Comparison of ENCODE assay signal across 9 cellular contexts in the genomic region with DNA sequence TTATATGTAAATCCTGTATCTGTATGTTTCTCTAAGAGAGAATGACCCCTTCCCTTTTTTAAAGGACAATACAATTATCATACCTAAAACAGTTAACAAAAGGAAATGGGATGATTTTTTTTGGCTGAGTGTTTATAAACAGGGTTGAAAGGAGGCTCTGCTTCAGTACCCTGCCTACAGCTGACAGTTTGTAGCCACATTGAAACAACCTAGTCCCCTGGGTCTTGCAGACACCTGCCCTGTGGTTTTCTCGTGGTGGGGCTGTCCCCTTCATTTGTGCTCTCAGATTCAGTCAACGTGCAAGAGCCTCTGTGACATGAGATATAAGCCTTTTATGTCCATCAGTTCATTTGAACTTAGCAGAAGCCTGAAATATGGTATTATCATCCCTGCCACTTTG. TPM values are rescaled to one million over a fixed set of nuclear protein-coding genes. Genes with fewer than 3 reads are reported as not detected.
DNase-seq lines count a peak whose midpoint lies in the region; ATAC-seq and TF ChIP-seq lines count a peak whose summit lies in the region.
"Had no signal": no experiment of that assay in that cellular context is flagged by ENCODE, and none has a peak within 500 bp of the region (broad histone marks: within the 10 kb centered on the region; RNA-seq: fewer than 3 reads in every experiment).

No MANE protein-coding gene starts in this region.

- H3K9me3 Mint-ChIP-seq in activated CD8-positive, alpha-beta memory T cell treated with anti-CD3 and anti-CD28 coated beads, Interleukin-2, amount 10 ng/mL, durations not matched to agents 7 days and 5 days (ENCODE audit: low read depth), result no peaks in the 10 kb centered on the region
- no peaks in the 10 kb centered on the region for H3K9me3 Mint-ChIP-seq in neural crest cell

- H3K9me3 ChIP-seq in MG63 (no peaks in the 10 kb centered on the region), colonic mucosa (no peaks in the 10 kb centered on the region)

- TF ChIP-seq CTCF in neural crest cell (conservative IDR thresholded peaks at IDR 0.05) (no peak), colonic mucosa (IDR thresholded peaks at IDR 0.05) (no peak)

- CTCF ChIA-PET in activated CD8-positive, alpha-beta memory T cell treated with anti-CD3 and anti-CD28 coated beads, Interleukin-2, amount 10 ng/mL, durations not matched to agents 7 days and 5 days (lab: Charles Lee), result interaction anchor here (1.6 kb wide), 1 partner anchor 40 kb away, joined by 4 read pairs; a partner anchor contains a TSS

- peak overlapping the region; percentile 59 for H3K27ac Mint-ChIP-seq in activated CD8-positive, alpha-beta memory T cell treated with anti-CD3 and anti-CD28 coated beads, Interleukin-2, amount 10 ng/mL, durations not matched to agents 7 days and 5 days
- peak overlapping the region; percentile 57 for H3K27ac Mint-ChIP-seq in neural crest cell (ENCODE audit: unreplicated experiment)

- H3K4me1 Mint-ChIP-seq in activated CD8-positive, alpha-beta memory T cell treated with anti-CD3 and anti-CD28 coated beads, Interleukin-2, amount 10 ng/mL, durations not matched to agents 7 days and 5 days, result peaks cover 35% of the 10 kb centered on the region
- peaks cover 25% of the 10 kb centered on the region for H3K4me1 Mint-ChIP-seq in neural crest cell

- H3K36me3 ChIP-seq in MG63 (peaks cover 79% of the 10 kb centered on the region), colonic mucosa (peaks cover 9% of the 10 kb centered on the region)

- peaks cover 38% of the 10 kb centered on the region for H3K36me3 Mint-ChIP-seq in activated CD8-positive, alpha-beta memory T cell treated with anti-CD3 and anti-CD28 coated beads, Interleukin-2, amount 10 ng/mL, durations not matched to agents 7 days and 5 days
- peaks cover 10% of the 10 kb centered on the region for H3K36me3 Mint-ChIP-seq in neural crest cell (ENCODE audit: low read depth)

- no peaks in the 10 kb centered on the region for H3K27me3 ChIP-seq in MG63
- H3K27me3 ChIP-seq in colonic mucosa, result no peaks in the 10 kb centered on the region

- ATAC-seq in activated CD8-positive, alpha-beta memory T cell treated with anti-CD3 and anti-CD28 coated beads, Interleukin-2, amount 10 ng/mL, durations not matched to agents 7 days and 5 days, result no peak
- peak; percentile 75 for ATAC-seq in GM21737 (IDR thresholded peaks at IDR 0.05; ENCODE audit: unreplicated experiment)
- peak; percentile 79 for ATAC-seq in HG03521 (IDR thresholded peaks at IDR 0.05; ENCODE audit: unreplicated experiment)

- no peaks in the 10 kb centered on the region for H3K27me3 Mint-ChIP-seq in activated CD8-positive, alpha-beta memory T cell treated with anti-CD3 and anti-CD28 coated beads, Interleukin-2, amount 10 ng/mL, durations not matched to agents 7 days and 5 days
- H3K27me3 Mint-ChIP-seq in neural crest cell (ENCODE audit: low read depth), result no peaks in the 10 kb centered on the region

- H3K4me1 ChIP-seq in colonic mucosa, result peaks cover 7% of the 10 kb centered on the region

- intact Hi-C loops in colonic mucosa (cut with DNase I), result no loop called here

- H3K4me3 ChIP-seq in MG63 (no peak overlapping the region), colonic mucosa (no peak overlapping the region)

- H3K4me3 Mint-ChIP-seq in activated CD8-positive, alpha-beta memory T cell treated with anti-CD3 and anti-CD28 coated beads, Interleukin-2, amount 10 ng/mL, durations not matched to agents 7 days and 5 days, result no peak overlapping the region
- H3K4me3 Mint-ChIP-seq in neural crest cell, result peak overlapping the region; percentile 22

- no peak overlapping the region for H3K9ac ChIP-seq in colonic mucosa (ENCODE audit: low read depth in 2 of 2, low read length in 2 of 2)

- no peak overlapping the region for H3K27ac ChIP-seq in colonic mucosa

- DNase-seq in activated CD8-positive, alpha-beta memory T cell treated with anti-CD3 and anti-CD28 coated beads, Interleukin-2, amount 10 ng/mL, durations not matched to agents 7 days and 5 days, result peak; percentile 55
- no peak for DNase-seq in activated CD8-positive, alpha-beta memory T cell treated with anti-CD3 and anti-CD28 coated beads for 24 hours
- DNase-seq in neural crest cell (ENCODE audit: low read depth, low spot score) (no peak), MG63 (no peak), NCI-H187 treated with DMSO at 0.1 percent for 48 hours (lab: John Stamatoyannopoulos, UW) (no peak), colonic mucosa (no peak)
- DNase-seq: GOT3 had no signal

RNA-seq across cellular contexts. Expression of a gene that starts 2.3 kb away (rescaled TPM):
- total RNA-seq in activated CD8-positive, alpha-beta memory T cell treated with anti-CD3 and anti-CD28 coated beads, Interleukin-2, amount 10 ng/mL, durations not matched to agents 7 days and 5 days, result 10 to 100 TPM; 43.4 to 52.1 TPM
- total RNA-seq in neural crest cell (61.2 and 62.9 TPM in 2 replicates), colonic mucosa (10 to 100 TPM; 45.0 to 53.7 TPM)
- total RNA-seq in MG63 (2014; rRNA removed; shearing (Covaris generic); ENCODE audit: low replicate concordance), result 59.9 and 81.0 TPM in 2 replicates

RNA-seq across cellular contexts. Expression of a gene that starts 27.0 kb away (rescaled TPM):
- total RNA-seq in activated CD8-positive, alpha-beta memory T cell treated with anti-CD3 and anti-CD28 coated beads, Interleukin-2, amount 10 ng/mL, durations not matched to agents 7 days and 5 days, result 100 to 1,000 TPM; 130 to 141 TPM
- total RNA-seq in neural crest cell (116 and 122 TPM in 2 replicates), colonic mucosa (100 to 1,000 TPM; 285 to 288 TPM)
- total RNA-seq in MG63 (2014; rRNA removed; shearing (Covaris generic); ENCODE audit: low replicate concordance), result 116 and 146 TPM in 2 replicates
